In genomic region chr9:121584421-121584820, GRCh38 we compare ENCODE assay signal across 16 cellular contexts.
DNase-seq lines count a peak whose midpoint lies in the region; ATAC-seq, FAIRE-seq and TF ChIP-seq lines count a peak whose summit lies in the region.
"Had no signal": no experiment of that assay in that cellular context is flagged by ENCODE, and none has a peak within 500 bp of the region (broad histone marks: within the 10 kb centered on the region; RNA-seq: fewer than 3 reads in every experiment).

No MANE protein-coding gene starts in this region.

- H4K20me1 ChIP-seq in HepG2 (ENCODE audit: insufficient read depth, low read length) = no peaks in the 10 kb centered on the region
- no peaks in the 10 kb centered on the region for H4K20me1 ChIP-seq in neural progenitor cell (ENCODE audit: low read depth)
- H4K20me1 ChIP-seq: BLaER1 had no signal

- H4K12ac ChIP-seq in trophoblast cell (ENCODE audit: low read depth, low read length) = no peak overlapping the region

- no peak overlapping the region for H2BK120ac ChIP-seq in trophoblast cell (ENCODE audit: insufficient read depth, low read length, poor library complexity)

- TF ChIP-seq EP300 in HepG2 (IDR thresholded peaks at IDR 0.05; ENCODE audit: low read depth in 2 of 2, low read length in 2 of 2) (no peak), HepG2 (CRISPR knock-in tag; IDR thresholded peaks at IDR 0.05; ENCODE audit: borderline replicate concordance) (no peak), gastroesophageal sphincter (IDR thresholded peaks at IDR 0.05) (no peak), suprapubic skin (IDR thresholded peaks at IDR 0.05) (no peak)

- H2AK5ac ChIP-seq in trophoblast cell (ENCODE audit: low read length) = no peak overlapping the region

- H3F3A ChIP-seq in neural progenitor cell (ENCODE audit: low read depth) = peaks cover 16% of the 10 kb centered on the region

- H3K4me1 ChIP-seq in HepG2 (ENCODE audit: insufficient read depth, low read length) (peaks cover 23% of the 10 kb centered on the region), right lobe of liver (no peaks in the 10 kb centered on the region), gastroesophageal sphincter (peaks cover 0 to 40% (median 8%) of the 10 kb centered on the region in 3 donors), trophoblast cell (ENCODE audit: control insufficient read depth in 1 of 2, insufficient read depth in 2 of 2, low read length in 2 of 2) (no peaks in the 10 kb centered on the region), suprapubic skin (no peaks in the 10 kb centered on the region), neural progenitor cell (peaks cover 16% of the 10 kb centered on the region)

- H3K4me3 ChIP-seq in HepG2 (replicated peaks in 1 of 3; ENCODE audit: insufficient read depth in 1 of 3, low read depth in 2 of 3, low read length in 3 of 3) (no peak overlapping the region), right lobe of liver (no peak overlapping the region), gastroesophageal sphincter (no peak overlapping the region), trophoblast cell (ENCODE audit: low read depth, low read length) (no peak overlapping the region), suprapubic skin (no peak overlapping the region), neural progenitor cell (no peak overlapping the region)
- H3K4me3 ChIP-seq: BLaER1 had no signal

- no peak overlapping the region for H3K23ac ChIP-seq in trophoblast cell (ENCODE audit: low read length)

- no peak for FAIRE-seq in HepG2 (lab: Jason Lieb, UNC)
- FAIRE-seq: H1, HTR-8/SVneo had no signal

- H3K9ac ChIP-seq in HepG2 (ENCODE audit: insufficient read depth, low read depth, low read length) = no peak overlapping the region
- H3K9ac ChIP-seq in trophoblast cell (ENCODE audit: low read length) = no peak overlapping the region
- no peak overlapping the region for H3K9ac ChIP-seq in neural progenitor cell
- H3K9ac ChIP-seq: BLaER1 had no signal

- no peak overlapping the region for H4K8ac ChIP-seq in trophoblast cell (ENCODE audit: low read depth, low read length)

- H3K36me3 Mint-ChIP-seq in neural progenitor cell = no peaks in the 10 kb centered on the region
- H3K36me3 Mint-ChIP-seq: CD4-positive, CD25-positive, alpha-beta regulatory T cell had no signal

- TF ChIP-seq POLR2A in HepG2 (IDR thresholded peaks at IDR 0.05; ENCODE audit: insufficient read depth in 1 of 2, low read depth in 2 of 2, low read length in 2 of 2) (no peak), right lobe of liver (IDR thresholded peaks at IDR 0.05) (no peak), gastroesophageal sphincter (IDR thresholded peaks at IDR 0.05) (no peak), suprapubic skin (IDR thresholded peaks at IDR 0.05) (no peak)

- no peak overlapping the region for H3K27ac Mint-ChIP-seq in neural progenitor cell
- H3K27ac Mint-ChIP-seq: CD4-positive, CD25-positive, alpha-beta regulatory T cell had no signal

- ATAC-seq in HepG2 (no peak), right lobe of liver (no peak), gastroesophageal sphincter (peak; percentile 62)
- ATAC-seq: HCT116 had no signal

- H2BK12ac ChIP-seq in trophoblast cell (ENCODE audit: low read length) = no peak overlapping the region

- DNase-seq in HepG2 (ENCODE audit: low spot score) (no peak), right lobe of liver (no peak), trophoblast cell (peak; percentile 73), caudate nucleus (lab: John Stamatoyannopoulos, UW) (no peak), suprapubic skin (ENCODE audit: low spot score in 2 of 2) (no peak), neural progenitor cell (ENCODE audit: low spot score) (no peak)
- DNase-seq: AML-193; CD4-positive, CD25-positive, alpha-beta regulatory T cell; DMS53; GF-D8 had no signal

- H3K4me1 Mint-ChIP-seq in neural progenitor cell = peaks cover 31% of the 10 kb centered on the region
- H3K4me1 Mint-ChIP-seq: CD4-positive, CD25-positive, alpha-beta regulatory T cell had no signal

- no peak for TF ChIP-seq RAD21 in HepG2 (CRISPR knock-in tag; IDR thresholded peaks at IDR 0.05)

- H3K9me3 ChIP-seq in HepG2 (ENCODE audit: low read length) = no peaks in the 10 kb centered on the region
- H3K9me3 ChIP-seq in right lobe of liver = no peaks in the 10 kb centered on the region
- no peaks in the 10 kb centered on the region for H3K9me3 ChIP-seq in gastroesophageal sphincter
- peaks cover 1% of the 10 kb centered on the region for H3K9me3 ChIP-seq in trophoblast cell (ENCODE audit: insufficient read depth, low read depth, low read length)
- H3K9me3 ChIP-seq in suprapubic skin = no peaks in the 10 kb centered on the region
- no peaks in the 10 kb centered on the region for H3K9me3 ChIP-seq in neural progenitor cell (ENCODE audit: low read depth)
- H3K9me3 ChIP-seq: BLaER1 had no signal

- H3K79me2 ChIP-seq in HepG2 (ENCODE audit: insufficient read depth, low read length) = no peaks in the 10 kb centered on the region
- no peaks in the 10 kb centered on the region for H3K79me2 ChIP-seq in trophoblast cell (ENCODE audit: control insufficient read depth, insufficient read depth, low read length, poor library complexity)
- H3K79me2 ChIP-seq in neural progenitor cell (ENCODE audit: low read depth) = no peaks in the 10 kb centered on the region

- no TSS peak for BruUV-seq in HepG2 (replicated peaks; lab: Mats Ljungman, UMichigan)

- H3K27me3 Mint-ChIP-seq in neural progenitor cell (ENCODE audit: insufficient read depth, low read depth) = peaks cover 17% of the 10 kb centered on the region

- H3K79me1 ChIP-seq in trophoblast cell (ENCODE audit: low read length) = no peaks in the 10 kb centered on the region

- no peak overlapping the region for H3K4ac ChIP-seq in trophoblast cell (ENCODE audit: low read depth, low read length)

- H2AFZ ChIP-seq in HepG2 (ENCODE audit: low read length) (no peak overlapping the region), trophoblast cell (ENCODE audit: insufficient read depth, low read length, poor library complexity) (no peak overlapping the region), neural progenitor cell (replicated peaks) (no peak overlapping the region)

- H3K27ac ChIP-seq in HepG2 (ENCODE audit: extremely low read length, insufficient read depth, low read length) (no peak overlapping the region), right lobe of liver (no peak overlapping the region), gastroesophageal sphincter (peak overlapping the region in 2 of 4 donors; percentile 27 to 33), trophoblast cell (ENCODE audit: low read depth, low read length) (no peak overlapping the region), caudate nucleus (ENCODE audit: low read depth, low read length) (no peak overlapping the region), suprapubic skin (no peak overlapping the region), neural progenitor cell (no peak overlapping the region)
- H3K27ac ChIP-seq: 22Rv1, BLaER1 had no signal

- no peaks in the 10 kb centered on the region for H3K36me3 ChIP-seq in HepG2 (replicated peaks in 1 of 2; ENCODE audit: control insufficient read depth in 1 of 2, insufficient read depth in 2 of 2, low read length in 2 of 2)
- no peaks in the 10 kb centered on the region for H3K36me3 ChIP-seq in right lobe of liver
- peaks cover 0 to 4% of the 10 kb centered on the region in 2 donors for H3K36me3 ChIP-seq in gastroesophageal sphincter
- no peaks in the 10 kb centered on the region for H3K36me3 ChIP-seq in trophoblast cell (ENCODE audit: control insufficient read depth in 1 of 2, insufficient read depth in 2 of 2, low read length in 2 of 2)
- no peaks in the 10 kb centered on the region for H3K36me3 ChIP-seq in suprapubic skin
- no peaks in the 10 kb centered on the region for H3K36me3 ChIP-seq in neural progenitor cell
- H3K36me3 ChIP-seq: BLaER1 had no signal

- POLR2A ChIA-PET in HepG2 (lab: Yijun Ruan, JAX) = no interaction called here

- WGBS in HepG2 (ENCODE audit: low lambda C conversion rate) = 14% methylated on average over 4 of the region's 4 CpGs
- 90% methylated on average over 4 of the region's 4 CpGs for WGBS in right lobe of liver (ENCODE audit: insufficient coverage, low coverage, low lambda C conversion rate, missing lambda C conversion rate)
- 53 to 75% methylated on average over 4 of the region's 4 CpGs for WGBS in gastroesophageal sphincter (ENCODE audit: low coverage in 1 of 2), 2 donors
- WGBS in trophoblast cell (ENCODE audit: extremely low coverage, insufficient coverage, insufficient read length) = no CpG with 5 or more reads among the region's 4 CpGs
- WGBS in suprapubic skin = 83% methylated on average over 4 of the region's 4 CpGs

- H3K18ac ChIP-seq in trophoblast cell (ENCODE audit: low read length) = no peak overlapping the region

- in situ Hi-C loops in HepG2 (cut with HindIII; ENCODE audit: extremely low pct_ligation_motif_present, low pct_unique_long_range_greater_than_20kb) = no loop called here

- no peak overlapping the region for H3K14ac ChIP-seq in trophoblast cell (ENCODE audit: low read length)

- CTCF ChIA-PET in HepG2 (lab: Yijun Ruan, JAX; ENCODE audit: low intra/inter-chr PET ratio, low total read pairs) = no interaction called here

- no peak overlapping the region for H4K91ac ChIP-seq in trophoblast cell (ENCODE audit: low read depth, low read length)

- TF ChIP-seq CTCF in HepG2 (CRISPR knock-in tag; IDR thresholded peaks at IDR 0.05) (no peak), right lobe of liver (IDR thresholded peaks at IDR 0.05) (no peak), gastroesophageal sphincter (IDR thresholded peaks at IDR 0.05) (no peak), suprapubic skin (IDR thresholded peaks at IDR 0.05) (no peak), neural progenitor cell (IDR thresholded peaks at IDR 0.05) (no peak)

- intact Hi-C loops in HepG2 (cut with micrococcal nuclease; ENCODE audit: unreplicated experiment) = no loop called here
- intact Hi-C loops in right lobe of liver (cut with DNase I) = no loop called here

- peaks cover 0 to 53% of the 10 kb centered on the region in 2 experiments; a peak in 4 of 5 replicates for H3K27me3 ChIP-seq in HepG2 (ENCODE audit: control insufficient read depth in 1 of 2, insufficient read depth in 2 of 2, low read length in 2 of 2)
- no peaks in the 10 kb centered on the region for H3K27me3 ChIP-seq in right lobe of liver
- H3K27me3 ChIP-seq in gastroesophageal sphincter = no peaks in the 10 kb centered on the region
- H3K27me3 ChIP-seq in trophoblast cell (ENCODE audit: insufficient read depth, low read length) = no peaks in the 10 kb centered on the region
- peaks cover 4% of the 10 kb centered on the region for H3K27me3 ChIP-seq in suprapubic skin
- H3K27me3 ChIP-seq in neural progenitor cell = peaks cover 6% of the 10 kb centered on the region
- H3K27me3 ChIP-seq: BLaER1 had no signal

- H2BK5ac ChIP-seq in trophoblast cell (ENCODE audit: low read depth, low read length, poor library complexity) = no peak overlapping the region

- no peak overlapping the region for H3K4me3 Mint-ChIP-seq in neural progenitor cell
- H3K4me3 Mint-ChIP-seq: CD4-positive, CD25-positive, alpha-beta regulatory T cell had no signal

- H3K9me3 Mint-ChIP-seq in neural progenitor cell = no peaks in the 10 kb centered on the region

- H3K4me2 ChIP-seq in HepG2 (ENCODE audit: low read depth, low read length) = peak overlapping the region; percentile 18; the same call in 1 of the 2 replicates
- H3K4me2 ChIP-seq in trophoblast cell (ENCODE audit: low read length) = no peak overlapping the region
- H3K4me2 ChIP-seq in neural progenitor cell = no peak overlapping the region
- H3K4me2 ChIP-seq: BLaER1 had no signal

TF ChIP-seq in HepG2, 621 proteins besides CTCF, POLR2A, EP300 and RAD21 (continues in another document):
- TF ChIP-seq HMG20A (CRISPR knock-in tag; IDR thresholded peaks at IDR 0.05; ENCODE audit: borderline replicate concordance) = no peak

Comparison
In these comparisons a context has a peak if more than half of its experiments do, and no peak if none do; other contexts are left out.
1. DNase-seq: peak in trophoblast cell (2 of 2); none in HepG2 (single experiment), right lobe of liver (0 of 3), caudate nucleus (0 of 61), suprapubic skin (0 of 2) and neural progenitor cell (single experiment).